ENCODE assay signal across 25 cellular contexts in the genomic region with DNA sequence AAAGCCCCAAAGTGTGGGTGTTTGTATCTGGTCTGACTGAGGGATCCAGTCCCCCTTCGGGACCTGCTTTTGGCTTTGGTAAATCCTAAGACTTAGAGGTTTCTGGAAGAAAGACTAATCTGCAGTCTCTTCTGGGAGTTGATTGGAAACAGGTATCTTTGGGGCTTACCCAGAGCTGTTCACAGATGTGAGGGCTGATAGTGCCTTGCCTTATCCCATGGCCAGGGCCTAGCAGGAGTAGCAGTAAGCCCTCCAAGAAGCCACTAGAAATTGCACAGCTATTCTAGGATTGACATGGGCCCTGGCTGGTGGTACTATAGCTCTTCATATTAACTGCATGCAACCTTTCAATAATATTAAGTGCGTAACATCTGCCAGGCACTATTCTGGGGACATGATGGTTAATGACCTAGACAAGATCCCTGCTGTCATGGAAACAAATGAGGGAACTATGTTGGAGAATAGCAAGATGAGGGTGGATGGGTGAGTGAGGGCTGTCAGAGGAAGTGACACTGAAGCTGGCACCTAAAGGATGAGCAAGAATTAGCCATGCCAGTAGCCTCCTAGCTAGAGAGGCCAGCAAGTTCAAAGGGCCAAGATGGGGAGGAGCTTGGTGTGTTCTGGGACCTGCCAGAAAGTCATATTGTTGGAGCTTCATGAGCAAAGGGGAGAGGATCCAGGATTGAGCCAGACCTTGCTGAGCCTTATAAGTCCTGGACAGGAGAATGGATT.
DNase-seq lines count a peak whose midpoint lies in the region; ATAC-seq and TF ChIP-seq lines count a peak whose summit lies in the region.
"Had no signal": no experiment of that assay in that cellular context is flagged by ENCODE, and none has a peak within 500 bp of the region (broad histone marks: within the 10 kb centered on the region; RNA-seq: fewer than 3 reads in every experiment).

No MANE protein-coding gene starts in this region.

- no peak overlapping the region for H3K4me3 ChIP-seq in uterus
- no peak overlapping the region for H3K4me3 ChIP-seq in esophagus muscularis mucosa
- H3K4me3 ChIP-seq: SJCRH30, tibial nerve had no signal

- peak; percentile 24 for ATAC-seq in activated naive CD8-positive, alpha-beta T cell treated with anti-CD3 and anti-CD28 coated beads, Interleukin-2, amount 50 U/mL, for 24 hours
- ATAC-seq in HG03159 (IDR thresholded peaks at IDR 0.05; ENCODE audit: unreplicated experiment): no peak
- ATAC-seq: esophagus mucosa; naive thymus-derived CD8-positive, alpha-beta T cell had no signal

- H3K4me3 Mint-ChIP-seq in activated naive CD8-positive, alpha-beta T cell treated with anti-CD3 and anti-CD28 coated beads, Interleukin-2, amount 50 U/mL, for 24 hours: no peak overlapping the region
- no peak overlapping the region for H3K4me3 Mint-ChIP-seq in activated naive CD8-positive, alpha-beta T cell treated with anti-CD3 and anti-CD28 coated beads for 36 hours
- H3K4me3 Mint-ChIP-seq: activated B cell treated with CpG ODN at 0.5 μM for 24 hours; activated CD4-positive, alpha-beta memory T cell treated with anti-CD3 and anti-CD28 coated beads for 36 hours; activated naive CD4-positive, alpha-beta T cell treated with anti-CD3 and anti-CD28 coated beads, Interleukin-2, amount 50 U/mL, for 24 hours; activated T-cell treated with anti-CD3 and anti-CD28 coated beads, Interleukin-2, amount 50 U/mL, for 24 hours; CD8-positive, alpha-beta memory T cell; memory B cell; naive thymus-derived CD8-positive, alpha-beta T cell; stimulated activated naive CD8-positive, alpha-beta T cell treated with anti-CD3 and anti-CD28 coated beads, Interleukin-15, Interleukin-2, amounts not matched to agents 100 ng/mL and 50 ng/mL, for 24 hours had no signal

- WGBS in esophagus muscularis mucosa: 100% methylated on average over 2 of the region's 2 CpGs

- H3K27me3 ChIP-seq in uterus (no peaks in the 10 kb centered on the region), esophagus muscularis mucosa (no peaks in the 10 kb centered on the region)
- H3K27me3 ChIP-seq: SJCRH30, tibial nerve had no signal

- no peak for TF ChIP-seq EP300 in esophagus muscularis mucosa (IDR thresholded peaks at IDR 0.05)

- peaks cover 12% of the 10 kb centered on the region for H3K9me3 Mint-ChIP-seq in activated naive CD8-positive, alpha-beta T cell treated with anti-CD3 and anti-CD28 coated beads, Interleukin-2, amount 50 U/mL, for 24 hours
- H3K9me3 Mint-ChIP-seq in activated naive CD8-positive, alpha-beta T cell treated with anti-CD3 and anti-CD28 coated beads for 36 hours: peaks cover 16% of the 10 kb centered on the region

- TF ChIP-seq CTCF in uterus (IDR thresholded peaks at IDR 0.05) (no peak), esophagus muscularis mucosa (IDR thresholded peaks at IDR 0.05) (no peak)

- H3K9me3 ChIP-seq in uterus (no peaks in the 10 kb centered on the region), esophagus muscularis mucosa (no peaks in the 10 kb centered on the region)
- H3K9me3 ChIP-seq: SJCRH30 had no signal

- peaks cover 12% of the 10 kb centered on the region for H3K36me3 Mint-ChIP-seq in activated naive CD8-positive, alpha-beta T cell treated with anti-CD3 and anti-CD28 coated beads, Interleukin-2, amount 50 U/mL, for 24 hours (ENCODE audit: low read depth)
- H3K36me3 Mint-ChIP-seq in activated naive CD8-positive, alpha-beta T cell treated with anti-CD3 and anti-CD28 coated beads for 36 hours: peaks cover 17% of the 10 kb centered on the region

- H3K4me1 Mint-ChIP-seq in activated naive CD8-positive, alpha-beta T cell treated with anti-CD3 and anti-CD28 coated beads, Interleukin-2, amount 50 U/mL, for 24 hours: peaks cover 11% of the 10 kb centered on the region
- H3K4me1 Mint-ChIP-seq in activated naive CD8-positive, alpha-beta T cell treated with anti-CD3 and anti-CD28 coated beads for 36 hours: peaks cover 12% of the 10 kb centered on the region
- H3K4me1 Mint-ChIP-seq: memory B cell had no signal

- no peaks in the 10 kb centered on the region for H3K36me3 ChIP-seq in uterus
- H3K36me3 ChIP-seq in esophagus muscularis mucosa: no peaks in the 10 kb centered on the region
- H3K36me3 ChIP-seq: SJCRH30, tibial nerve had no signal

- H3K27ac Mint-ChIP-seq in activated naive CD8-positive, alpha-beta T cell treated with anti-CD3 and anti-CD28 coated beads, Interleukin-2, amount 50 U/mL, for 24 hours: no peak overlapping the region
- no peak overlapping the region for H3K27ac Mint-ChIP-seq in activated naive CD8-positive, alpha-beta T cell treated with anti-CD3 and anti-CD28 coated beads for 36 hours
- H3K27ac Mint-ChIP-seq: activated B cell treated with CpG ODN at 0.5 μM for 24 hours; activated CD4-positive, alpha-beta memory T cell treated with anti-CD3 and anti-CD28 coated beads for 36 hours; activated naive CD4-positive, alpha-beta T cell treated with anti-CD3 and anti-CD28 coated beads, Interleukin-2, amount 50 U/mL, for 24 hours; activated T-cell treated with anti-CD3 and anti-CD28 coated beads, Interleukin-2, amount 50 U/mL, for 24 hours; memory B cell; stimulated activated naive CD8-positive, alpha-beta T cell treated with anti-CD3 and anti-CD28 coated beads, Interleukin-15, Interleukin-2, amounts not matched to agents 100 ng/mL and 50 ng/mL, for 24 hours had no signal

- H3K4me1 ChIP-seq in uterus (no peaks in the 10 kb centered on the region), esophagus muscularis mucosa (peaks cover 12 to 24% (median 19%) of the 10 kb centered on the region in 4 donors)
- H3K4me1 ChIP-seq: SJCRH30 had no signal

- H3K27ac ChIP-seq in uterus (peak overlapping the region; percentile 41 to 81), esophagus muscularis mucosa (replicated peaks in 1 of 4) (no peak overlapping the region)
- H3K27ac ChIP-seq: SJCRH30, tibial nerve had no signal

- intact Hi-C loops in uterus (cut with DNase I; ENCODE audit: low total_unique reads) (loop anchor here (10.0 kb wide), 1 partner anchor 64 kb away; no protein-coding TSS in a partner anchor), esophagus muscularis mucosa (cut with DNase I) (no loop called here)

- no peak for DNase-seq in activated naive CD8-positive, alpha-beta T cell treated with anti-CD3 and anti-CD28 coated beads, Interleukin-2, amount 50 U/mL, for 24 hours
- no peak for DNase-seq in activated naive CD8-positive, alpha-beta T cell treated with anti-CD3 and anti-CD28 coated beads for 36 hours
- peak; percentile 83 to 85 for DNase-seq in NCI-H446 (lab: John Stamatoyannopoulos, UW)
- DNase-seq in erythroblast (lab: John Stamatoyannopoulos, UW): peak; percentile 19 to 49
- no peak for DNase-seq in uterus
- DNase-seq in esophagus muscularis mucosa (ENCODE audit: extremely low spot score): no peak
- no peak for DNase-seq in stimulated activated naive CD4-positive, alpha-beta T cell (lab: John Stamatoyannopoulos, UW)
- DNase-seq: activated B cell treated with CpG ODN at 0.5 μM for 24 hours; activated CD4-positive, alpha-beta memory T cell treated with anti-CD3 and anti-CD28 coated beads for 36 hours; activated T-cell treated with anti-CD3 and anti-CD28 coated beads, Interleukin-2, amount 50 U/mL, for 24 hours; CD8-positive, alpha-beta memory T cell; DMS79 treated with DMSO at 0.1 percent for 48 hours; effector CD8-positive, alpha-beta T cell; KG1; kidney; naive thymus-derived CD8-positive, alpha-beta T cell; NCI-H2029 treated with DMSO at 0.1 percent for 48 hours; NCI-H526 treated with DMSO at 0.1 percent for 48 hours; SJCRH30 had no signal

- no peaks in the 10 kb centered on the region for H3K27me3 Mint-ChIP-seq in activated naive CD8-positive, alpha-beta T cell treated with anti-CD3 and anti-CD28 coated beads, Interleukin-2, amount 50 U/mL, for 24 hours
- H3K27me3 Mint-ChIP-seq in activated naive CD8-positive, alpha-beta T cell treated with anti-CD3 and anti-CD28 coated beads for 36 hours: no peaks in the 10 kb centered on the region
- H3K27me3 Mint-ChIP-seq: activated B cell treated with CpG ODN at 0.5 μM for 24 hours; activated CD4-positive, alpha-beta memory T cell treated with anti-CD3 and anti-CD28 coated beads for 36 hours; activated naive CD4-positive, alpha-beta T cell treated with anti-CD3 and anti-CD28 coated beads, Interleukin-2, amount 50 U/mL, for 24 hours; activated T-cell treated with anti-CD3 and anti-CD28 coated beads, Interleukin-2, amount 50 U/mL, for 24 hours; memory B cell; naive thymus-derived CD8-positive, alpha-beta T cell; stimulated activated naive CD8-positive, alpha-beta T cell treated with anti-CD3 and anti-CD28 coated beads, Interleukin-15, Interleukin-2, amounts not matched to agents 100 ng/mL and 50 ng/mL, for 24 hours had no signal

- TF ChIP-seq POLR2A in erythroblast (IDR thresholded peaks at IDR 0.05; ENCODE audit: low read length) (no peak), uterus (IDR thresholded peaks at IDR 0.05) (no peak), esophagus muscularis mucosa (IDR thresholded peaks at IDR 0.05; ENCODE audit: low read depth) (no peak)

Comparison
In these comparisons a context has a peak if more than half of its experiments do, and no peak if none do; other contexts are left out.
1. DNase-seq: peak in NCI-H446 (2 of 2) and erythroblast (2 of 2); none in activated naive CD8-positive, alpha-beta T cell treated with anti-CD3 and anti-CD28 coated beads, Interleukin-2, amount 50 U/mL, for 24 hours (single experiment), activated naive CD8-positive, alpha-beta T cell treated with anti-CD3 and anti-CD28 coated beads for 36 hours (single experiment), uterus (0 of 2), esophagus muscularis mucosa (single experiment) and stimulated activated naive CD4-positive, alpha-beta T cell (0 of 6).
2. H3K27ac ChIP-seq: peak in uterus (2 of 2); none in esophagus muscularis mucosa (0 of 4).